8 cellular contexts compared by ENCODE assay signal in genomic region chrX:101417981-101418841, GRCh38.
DNase-seq lines count a peak whose midpoint lies in the region; ATAC-seq lines count a peak whose summit lies in the region.

No MANE protein-coding gene starts in this region.

- ATAC-seq in HG03354 (IDR thresholded peaks at IDR 0.05; ENCODE audit: poor library complexity, severe bottlenecking, unreplicated experiment), result peak; percentile 50

- DNase-seq in stimulated activated naive CD4-positive, alpha-beta T cell (lab: John Stamatoyannopoulos, UW), result peak in 5 of 6 experiments; percentile 0 to 31 (median 10)
- no peak for DNase-seq in stimulated activated naive CD4-positive, alpha-beta T cell treated with Interleukin-2 at 50 U/mL for 16 hours (lab: John Stamatoyannopoulos, UW)
- DNase-seq in T-helper 22 cell (ENCODE audit: low read depth) (peak; percentile 9), cerebellar cortex (ENCODE audit: low spot score) (peak; percentile 49), islet precursor cell (peak; percentile 81), COLO829 (ENCODE audit: low spot score) (no peak)
- peak; percentile 54 for DNase-seq in stimulated activated CD4-positive, alpha-beta T cell treated with anti-CD3 and anti-CD28 coated beads, Interleukin-15, amount 100 ng/mL, for 24 hours

Comparison
In these comparisons a context has a peak if more than half of its experiments do, and no peak if none do; other contexts are left out.
1. DNase-seq: peak in stimulated activated naive CD4-positive, alpha-beta T cell (5 of 6), T-helper 22 cell (single experiment), cerebellar cortex (single experiment), islet precursor cell (single experiment) and stimulated activated CD4-positive, alpha-beta T cell treated with anti-CD3 and anti-CD28 coated beads, Interleukin-15, amount 100 ng/mL, for 24 hours (single experiment); none in stimulated activated naive CD4-positive, alpha-beta T cell treated with Interleukin-2 at 50 U/mL for 16 hours (single experiment) and COLO829 (single experiment).